Comparison of ENCODE assay signal across 7 cellular contexts in genomic region chr11:47400813-47401279, GRCh38. TPM values are rescaled to one million over a fixed set of nuclear protein-coding genes. Genes with fewer than 3 reads are reported as not detected.
DNase-seq lines count a peak whose midpoint lies in the region; ATAC-seq and TF ChIP-seq lines count a peak whose summit lies in the region.

No MANE protein-coding gene starts in this region.

- H3K27me3 ChIP-seq in SK-N-SH (ENCODE audit: insufficient read depth) (no peaks in the 10 kb centered on the region), left ventricle myocardium inferior (ENCODE audit: low read depth) (no peaks in the 10 kb centered on the region)

- H3K9ac ChIP-seq in SK-N-SH: no peak overlapping the region

- POLR2A ChIA-PET in SK-N-SH (lab: Yijun Ruan, JAX): interaction anchor here (0.6 to 0.7 kb wide), 3 partner anchors 9 to 213 kb away, joined by 3 read pairs; no protein-coding TSS in a partner anchor

- 60% methylated on average over 8 of the region's 8 CpGs for WGBS in SK-N-SH (ENCODE audit: low lambda C conversion rate)

- H3K4me1 ChIP-seq in SK-N-SH (ENCODE audit: control insufficient read depth in 1 of 2, insufficient read depth in 2 of 2, low read depth in 1 of 2, low read length in 1 of 2) (peaks cover 5 to 17% of the 10 kb centered on the region in 2 experiments; a peak in 3 of 4 replicates), left ventricle myocardium inferior (peaks cover 18% of the 10 kb centered on the region)

- H3K36me3 ChIP-seq in SK-N-SH (replicated peaks in 1 of 2; ENCODE audit: control insufficient read depth in 1 of 2, insufficient read depth in 2 of 2, low read length in 1 of 2) (no peaks in the 10 kb centered on the region), left ventricle myocardium inferior (no peaks in the 10 kb centered on the region)

- intact Hi-C loops in left ventricle myocardium inferior (cut with micrococcal nuclease): no loop called here

- H3K4me2 ChIP-seq in SK-N-SH: no peak overlapping the region; the same call in 1 of the 2 replicates

- peaks cover 28% of the 10 kb centered on the region for H3K4me1 Mint-ChIP-seq in stimulated activated naive CD8-positive, alpha-beta T cell treated with anti-CD3 and anti-CD28 coated beads, Interleukin-15, amount 100 ng/mL, for 72 hours

- peak overlapping the region in 1 of 2 experiments; percentile 86; a peak in 2 of 4 replicates for H3K27ac ChIP-seq in SK-N-SH (ENCODE audit: low read depth in 2 of 2, low read length in 1 of 2)
- peak overlapping the region; percentile 95 for H3K27ac ChIP-seq in left ventricle myocardium inferior (replicated peaks)

- peak overlapping the region; percentile 93 to 94 for H3K27ac Mint-ChIP-seq in stimulated activated naive CD8-positive, alpha-beta T cell treated with anti-CD3 and anti-CD28 coated beads, Interleukin-15, amount 100 ng/mL, for 72 hours

- H2AFZ ChIP-seq in SK-N-SH (ENCODE audit: low read depth): peak overlapping the region; percentile 55; the same call in 1 of the 2 replicates

- H3K4me3 ChIP-seq in SK-N-SH (ENCODE audit: low read depth in 2 of 2, low read length in 1 of 2) (peak overlapping the region in 1 of 2 experiments; percentile 49; a peak in 1 of 4 replicates), left ventricle myocardium inferior (peak overlapping the region; percentile 67)

- no peaks in the 10 kb centered on the region for H3K9me3 ChIP-seq in SK-N-SH
- no peaks in the 10 kb centered on the region for H3K9me3 ChIP-seq in left ventricle myocardium inferior (replicated peaks)

- H3K9me2 ChIP-seq in SK-N-SH: no peaks in the 10 kb centered on the region

- ATAC-seq in GM18907 (IDR thresholded peaks at IDR 0.05; ENCODE audit: unreplicated experiment) (peak; percentile 70), HG02852 (IDR thresholded peaks at IDR 0.05; ENCODE audit: unreplicated experiment) (peak; percentile 58)
- ATAC-seq in stimulated activated naive CD8-positive, alpha-beta T cell treated with anti-CD3 and anti-CD28 coated beads, Interleukin-15, amount 100 ng/mL, for 72 hours: peak; percentile 9

- H3K27me3 Mint-ChIP-seq in stimulated activated naive CD8-positive, alpha-beta T cell treated with anti-CD3 and anti-CD28 coated beads, Interleukin-15, amount 100 ng/mL, for 72 hours: no peaks in the 10 kb centered on the region

- H3K9me3 Mint-ChIP-seq in stimulated activated naive CD8-positive, alpha-beta T cell treated with anti-CD3 and anti-CD28 coated beads, Interleukin-15, amount 100 ng/mL, for 72 hours: no peaks in the 10 kb centered on the region

- CTCF ChIA-PET in SK-N-SH (lab: Yijun Ruan, JAX): interaction anchor here (0.7 to 20.7 kb wide), 3 partner anchors 29 to 1773 kb away, joined by 3 to 239 read pairs (median 3); no protein-coding TSS in a partner anchor

- TF ChIP-seq CTCF in SK-N-SH (IDR thresholded peaks at IDR 0.05) (no peak), left ventricle myocardium inferior (IDR thresholded peaks at IDR 0.05; ENCODE audit: borderline replicate concordance) (no peak)

- peak; percentile 13; the same call in 1 of the 2 replicates for TF ChIP-seq RAD21 in SK-N-SH (IDR thresholded peaks at IDR 0.05; ENCODE audit: low read length)

- DNase-seq in SK-N-SH (peak; percentile 83), left ventricle myocardium inferior (no peak), NCI-H2081 treated with DMSO at 0.1 percent for 48 hours (lab: John Stamatoyannopoulos, UW) (no peak), kidney glomerular epithelial cell (lab: John Stamatoyannopoulos, UW) (no peak)
- no peak for DNase-seq in stimulated activated naive CD8-positive, alpha-beta T cell treated with anti-CD3 and anti-CD28 coated beads, Interleukin-15, amount 100 ng/mL, for 72 hours

- no peaks in the 10 kb centered on the region for H3K79me2 ChIP-seq in SK-N-SH (ENCODE audit: insufficient read depth)

- H3F3A ChIP-seq in SK-N-SH (replicated peaks; ENCODE audit: insufficient read depth): peaks cover 17% of the 10 kb centered on the region

- no peaks in the 10 kb centered on the region for H4K20me1 ChIP-seq in SK-N-SH (ENCODE audit: insufficient read depth)

- TF ChIP-seq EP300 in SK-N-SH (IDR thresholded peaks at IDR 0.05; ENCODE audit: borderline replicate concordance in 1 of 2, low read depth in 1 of 2, low read length in 1 of 2): peak in 1 of 2 experiments; percentile 62; a peak in 1 of 4 replicates

- H3K4me3 Mint-ChIP-seq in stimulated activated naive CD8-positive, alpha-beta T cell treated with anti-CD3 and anti-CD28 coated beads, Interleukin-15, amount 100 ng/mL, for 72 hours: peak overlapping the region; percentile 71 to 83

TF ChIP-seq in SK-N-SH, 30 proteins besides CTCF, POLR2A, EP300 and RAD21:
- TF ChIP-seq MEF2A (IDR thresholded peaks at IDR 0.05; ENCODE audit: borderline replicate concordance, low read depth): no peak
- TF ChIP-seq GATA2 (CRISPR knock-in tag; IDR thresholded peaks at IDR 0.05): peak; percentile 91
- 0 out of 2 replicates have a peak, but pooled peaks have one; percentile 35 for TF ChIP-seq FOXJ3 (CRISPR knock-in tag; IDR thresholded peaks at IDR 0.05)
- TF ChIP-seq NFIC (IDR thresholded peaks at IDR 0.05; ENCODE audit: borderline replicate concordance): no peak
- no peak for TF ChIP-seq PBX3 (IDR thresholded peaks at IDR 0.05)
- peak; percentile 55; the same call in 1 of the 2 replicates for TF ChIP-seq MXI1 (IDR thresholded peaks at IDR 0.05; ENCODE audit: low read depth, low read length)
- TF ChIP-seq GABPA (IDR thresholded peaks at IDR 0.05; ENCODE audit: low read depth): no peak
- TF ChIP-seq REST (IDR thresholded peaks at IDR 0.05; ENCODE audit: low read depth, low read length): peak; percentile 51; the same call in 1 of the 2 replicates
- peak; percentile 17 for TF ChIP-seq CHD2 (IDR thresholded peaks at IDR 0.05; ENCODE audit: low read length, partially characterized antibody)
- no peak for TF ChIP-seq RXRA (IDR thresholded peaks at IDR 0.05; ENCODE audit: borderline replicate concordance, low read depth)

RNA-seq across cellular contexts. Expression of gene SLC39A13, which starts 7.5 kb away (rescaled TPM):
- polyA plus RNA-seq in SK-N-SH (2012; rRNA removed): 65.5 and 70.7 TPM in 2 replicates
- polyA plus RNA-seq in SK-N-SH (2012; cell fraction: cytosol; rRNA removed): 25.2 and 42.6 TPM in 2 replicates
- polyA plus RNA-seq in SK-N-SH (2012; cell fraction: nucleus; rRNA removed): 288 and 306 TPM in 2 replicates
- total RNA-seq in left ventricle myocardium inferior: 36.5 TPM

RNA-seq across cellular contexts. Expression of gene SPI1, which starts 22.5 kb away (rescaled TPM):
- 0.19 TPM in 1 of 2 replicates, not detected in the other for polyA plus RNA-seq in SK-N-SH (2012; rRNA removed)
- polyA plus RNA-seq in SK-N-SH (2012; cell fraction: cytosol; rRNA removed): 0.08 and 0.09 TPM in 2 replicates
- polyA plus RNA-seq in SK-N-SH (2012; cell fraction: nucleus; rRNA removed): 0.06 and 0.31 TPM in 2 replicates
- total RNA-seq in left ventricle myocardium inferior: 8.3 TPM

RNA-seq across cellular contexts. Expression of gene PSMC3, which starts 25.4 kb away (rescaled TPM):
- polyA plus RNA-seq in SK-N-SH (2012; rRNA removed): 184 and 191 TPM in 2 replicates
- 204 and 247 TPM in 2 replicates for polyA plus RNA-seq in SK-N-SH (2012; cell fraction: cytosol; rRNA removed)
- 98.8 and 147 TPM in 2 replicates for polyA plus RNA-seq in SK-N-SH (2012; cell fraction: nucleus; rRNA removed)
- total RNA-seq in left ventricle myocardium inferior: 146 TPM

RNA-seq across cellular contexts. Expression of gene RAPSN, which starts 48.1 kb away (rescaled TPM):
- 0.07 and 0.23 TPM in 2 replicates for polyA plus RNA-seq in SK-N-SH (2012; rRNA removed)
- polyA plus RNA-seq in SK-N-SH (2012; cell fraction: cytosol; rRNA removed): 0.01 and 0.05 TPM in 2 replicates
- 0.50 and 0.52 TPM in 2 replicates for polyA plus RNA-seq in SK-N-SH (2012; cell fraction: nucleus; rRNA removed)
- total RNA-seq in left ventricle myocardium inferior: 2.2 TPM

RNA-seq across cellular contexts. Expression of gene MYBPC3, which starts 48.3 kb away (rescaled TPM):
- polyA plus RNA-seq in SK-N-SH (2012; rRNA removed): not detected in 2 replicates
- polyA plus RNA-seq in SK-N-SH (2012; cell fraction: cytosol; rRNA removed): not detected in 2 replicates
- not detected in 2 replicates for polyA plus RNA-seq in SK-N-SH (2012; cell fraction: nucleus; rRNA removed)
- 2,538 TPM for total RNA-seq in left ventricle myocardium inferior

Comparison
In these comparisons a context has a peak if more than half of its experiments do, and no peak if none do; other contexts are left out.
1. ATAC-seq: peak in every context shown above with its lines; median percentile 70 in GM18907; 58 in HG02852; 9 in stimulated activated naive CD8-positive, alpha-beta T cell treated with anti-CD3 and anti-CD28 coated beads, Interleukin-15, amount 100 ng/mL, for 72 hours.